Comparison of ENCODE assay signal across 17 cellular contexts in the genomic region with DNA sequence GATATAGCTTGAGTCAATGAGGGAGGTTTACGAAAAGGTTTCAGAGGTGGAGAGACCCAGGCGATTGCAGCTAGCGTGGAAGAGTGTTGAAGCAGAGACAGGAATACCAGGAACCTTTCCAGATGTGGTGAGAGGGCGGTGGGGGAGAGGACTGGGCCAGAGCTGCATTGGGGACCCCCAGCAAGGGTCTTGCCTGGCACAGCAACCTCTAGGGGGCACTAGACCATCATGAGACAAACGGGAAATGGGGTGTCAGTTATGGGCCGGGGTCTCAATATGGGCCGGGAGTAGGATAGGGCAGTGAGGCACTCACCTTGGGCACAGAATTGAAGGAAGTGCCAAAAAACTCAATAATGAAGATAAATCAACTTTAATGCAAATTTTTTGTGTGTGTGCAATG. TPM values are rescaled to one million over a fixed set of nuclear protein-coding genes. Genes with fewer than 3 reads are reported as not detected.
DNase-seq lines count a peak whose midpoint lies in the region; ATAC-seq, FAIRE-seq and TF ChIP-seq lines count a peak whose summit lies in the region.
"Had no signal": no experiment of that assay in that cellular context is flagged by ENCODE, and none has a peak within 500 bp of the region (broad histone marks: within the 10 kb centered on the region; RNA-seq: fewer than 3 reads in every experiment).

No MANE protein-coding gene starts in this region.

- H3K4me1 ChIP-seq in MM.1S (ENCODE audit: low read length) = no peaks in the 10 kb centered on the region
- peaks cover 0 to 5% (median 2%) of the 10 kb centered on the region in 4 experiments; a peak in 6 of 7 replicates for H3K4me1 ChIP-seq in H1 (replicated peaks in 1 of 4; ENCODE audit: control insufficient read depth in 3 of 4, insufficient read depth in 4 of 4, low read length in 3 of 4)
- H3K4me1 ChIP-seq in colonic mucosa = no peaks in the 10 kb centered on the region

- no peaks in the 10 kb centered on the region for H3F3A ChIP-seq in MM.1S (ENCODE audit: insufficient read depth, low read length)

- no peak overlapping the region for H2BK5ac ChIP-seq in H1 (ENCODE audit: low read depth, low read length)

- H3K27me3 Mint-ChIP-seq in osteocyte (ENCODE audit: unreplicated experiment) = peaks cover 6% of the 10 kb centered on the region

- TF ChIP-seq EP300 in H1 (IDR thresholded peaks at IDR 0.05; ENCODE audit: borderline replicate concordance in 1 of 2, low read depth in 2 of 2, low read length in 2 of 2) = no peak

- no peak overlapping the region for H2BK120ac ChIP-seq in H1 (replicated peaks; ENCODE audit: low read depth, low read length)

- no peak overlapping the region for H3K4me3 Mint-ChIP-seq in osteocyte (ENCODE audit: unreplicated experiment)
- H3K4me3 Mint-ChIP-seq: activated T-cell treated with anti-CD3 and anti-CD28 coated beads, Interleukin-2, amount 50 U/mL, for 24 hours had no signal

- TF ChIP-seq CTCF in GM12865 (IDR thresholded peaks at IDR 0.05; ENCODE audit: insufficient read depth, low read depth, low read length, missing control alignments) (peak; percentile 22), MM.1S (IDR thresholded peaks at IDR 0.05; ENCODE audit: low read length) (peak; percentile 18), H1 (IDR thresholded peaks at IDR 0.05; ENCODE audit: control extremely low read depth in 1 of 3, insufficient read depth in 1 of 3, low read depth in 1 of 3, low read length in 3 of 3) (peak; percentile 64 to 77 (median 68)), osteocyte (IDR thresholded peaks at IDR 0.05) (peak; percentile 31), colonic mucosa (IDR thresholded peaks at IDR 0.05) (no peak)

- H3K27ac Mint-ChIP-seq in osteocyte (ENCODE audit: unreplicated experiment) = no peak overlapping the region
- H3K27ac Mint-ChIP-seq: activated T-cell treated with anti-CD3 and anti-CD28 coated beads, Interleukin-2, amount 50 U/mL, for 24 hours had no signal

- H4K5ac ChIP-seq in H1 (ENCODE audit: insufficient read length, low read depth, low read length) = no peak overlapping the region

- H3K27ac ChIP-seq in MM.1S (ENCODE audit: low read length) (no peak overlapping the region), H1 (ENCODE audit: low read depth, low read length) (no peak overlapping the region), colonic mucosa (no peak overlapping the region)

- H3K4me2 ChIP-seq in MM.1S (ENCODE audit: low read depth, low read length) (no peak overlapping the region), H1 (ENCODE audit: insufficient read depth in 1 of 2, low read depth in 2 of 2, low read length in 2 of 2) (no peak overlapping the region)

- 82% methylated on average over 7 of the region's 7 CpGs; no CpG with 5 or more reads in 1 of the 2 experiments for WGBS in H1 (ENCODE audit: extremely low coverage in 1 of 2, insufficient coverage in 1 of 2, insufficient read length in 1 of 2, insufficient replicate concordance in 2 of 2, low coverage in 1 of 2, low lambda C conversion rate in 2 of 2, missing lambda C conversion rate in 1 of 2), 2 experiments

- H3K36me3 ChIP-seq in MM.1S (replicated peaks; ENCODE audit: insufficient read depth, low read length) (no peaks in the 10 kb centered on the region), H1 (ENCODE audit: control insufficient read depth in 2 of 4, insufficient read depth in 4 of 4, low read length in 3 of 4) (no peaks in the 10 kb centered on the region), colonic mucosa (no peaks in the 10 kb centered on the region)

- H3K56ac ChIP-seq in H1 (replicated peaks; ENCODE audit: insufficient read length, low read depth, low read length) = no peak overlapping the region

- peaks cover 5% of the 10 kb centered on the region for H3K4me1 Mint-ChIP-seq in osteocyte (ENCODE audit: unreplicated experiment)

- no peak overlapping the region for H2BK12ac ChIP-seq in H1 (ENCODE audit: low read depth, low read length)

- no peak for ATAC-seq in HG02610 (IDR thresholded peaks at IDR 0.05; ENCODE audit: unreplicated experiment)

- H2BK20ac ChIP-seq in H1 (ENCODE audit: low read length) = no peak overlapping the region

- H2BK15ac ChIP-seq in H1 (ENCODE audit: low read length) = no peak overlapping the region

- no peak overlapping the region for H3K4ac ChIP-seq in H1 (replicated peaks; ENCODE audit: insufficient read length, low read depth, low read length)

- H2AFZ ChIP-seq in MM.1S (ENCODE audit: low read length) (no peak overlapping the region), H1 (ENCODE audit: low read length) (no peak overlapping the region)

- H3K9me2 ChIP-seq in MM.1S (replicated peaks; ENCODE audit: insufficient read depth, low read length) = no peaks in the 10 kb centered on the region

- H3K79me2 ChIP-seq in MM.1S (ENCODE audit: low read length) = no peaks in the 10 kb centered on the region
- H3K79me2 ChIP-seq in H1 (ENCODE audit: control insufficient read depth in 1 of 2, insufficient read depth in 2 of 2, low read length in 2 of 2) = no peaks in the 10 kb centered on the region

- no peak overlapping the region for H3K4me3 ChIP-seq in GM12865 (ENCODE audit: low read depth, low read length)
- H3K4me3 ChIP-seq in MM.1S (ENCODE audit: low read length) = no peak overlapping the region
- H3K4me3 ChIP-seq in H1 (ENCODE audit: extremely low read depth in 1 of 4, insufficient read depth in 2 of 4, low read depth in 3 of 4, low read length in 4 of 4) = no peak overlapping the region
- no peak overlapping the region for H3K4me3 ChIP-seq in colonic mucosa

- no peaks in the 10 kb centered on the region for H3K9me3 Mint-ChIP-seq in osteocyte (ENCODE audit: unreplicated experiment)
- H3K9me3 Mint-ChIP-seq: activated T-cell treated with anti-CD3 and anti-CD28 coated beads, Interleukin-2, amount 50 U/mL, for 24 hours had no signal

- H3K18ac ChIP-seq in H1 (ENCODE audit: extremely low read depth, low read length) = no peak overlapping the region

- H3K9me3 ChIP-seq in MM.1S (replicated peaks; ENCODE audit: insufficient read depth, low read length) (no peaks in the 10 kb centered on the region), H1 (ENCODE audit: insufficient read depth in 2 of 2, low read depth in 1 of 2, low read length in 1 of 2) (no peaks in the 10 kb centered on the region), colonic mucosa (no peaks in the 10 kb centered on the region)

- DNase-seq in GM12865 (ENCODE audit: low read depth) (no peak), MM.1S (no peak), H1 (ENCODE audit: low read depth in 1 of 2, low spot score in 2 of 2) (peak in 1 of 2 experiments; percentile 74), osteocyte (ENCODE audit: extremely low spot score, unreplicated experiment) (no peak), colonic mucosa (no peak), GDM1 (lab: John Stamatoyannopoulos, UW) (no peak), H4 (ENCODE audit: low spot score) (no peak)
- DNase-seq: activated CD4-positive, CD25-positive, alpha-beta regulatory T cell; activated T-cell treated with anti-CD3 and anti-CD28 coated beads, Interleukin-2, amount 50 U/mL, for 24 hours; amygdala; DMS53; hippocampal formation; NCI-H524 treated with DMSO at 0.1 percent for 48 hours; SHP77 treated with DMSO at 0.1 percent for 48 hours had no signal

- no peak overlapping the region for H4K91ac ChIP-seq in H1 (replicated peaks; ENCODE audit: insufficient read length, low read length)

- no peak for TF ChIP-seq POLR2A in H1 (IDR thresholded peaks at IDR 0.05; ENCODE audit: control extremely low read depth in 1 of 2, low read depth in 2 of 2, low read length in 2 of 2)

- H4K20me1 ChIP-seq in MM.1S (ENCODE audit: insufficient read depth, low read length) = no peaks in the 10 kb centered on the region
- H4K20me1 ChIP-seq in H1 (replicated peaks in 1 of 2; ENCODE audit: control insufficient read depth in 1 of 2, insufficient read depth in 2 of 2, low read length in 2 of 2) = peaks cover 0 to 2% of the 10 kb centered on the region in 2 experiments

- H3K23ac ChIP-seq in H1 (ENCODE audit: insufficient read length) = no peak overlapping the region

- no peak overlapping the region for H4K8ac ChIP-seq in H1 (ENCODE audit: extremely low read depth, insufficient read depth, low read length)

- intact Hi-C loops in colonic mucosa (cut with DNase I) = no loop called here

- no peak for FAIRE-seq in H1 (lab: Jason Lieb, UNC)
- FAIRE-seq: endometrium had no signal

- no peaks in the 10 kb centered on the region for H3K36me3 Mint-ChIP-seq in osteocyte (ENCODE audit: unreplicated experiment)

- TF ChIP-seq RAD21 in H1 (IDR thresholded peaks at IDR 0.05 in 1 of 2, conservative IDR thresholded peaks at IDR 0.05 in 1 of 2; ENCODE audit: low read depth in 2 of 2, low read length in 2 of 2) = peak; percentile 60 to 66

- POLR2A ChIA-PET in H1 (lab: Charles Lee; ENCODE audit: partially characterized antibody) = interaction anchor here (1.0 kb wide), 1 partner anchor 11 kb away, joined by 3 read pairs; no protein-coding TSS in a partner anchor

- CTCF ChIA-PET in H1 (lab: Charles Lee; ENCODE audit: partially characterized antibody) = interaction anchor here (0.6 to 2.8 kb wide), 28 partner anchors 9 to 388 kb away, joined by 3 to 15 read pairs (median 3); no protein-coding TSS in a partner anchor

- H3K14ac ChIP-seq in H1 (ENCODE audit: insufficient read length) = no peak overlapping the region

- H2AK5ac ChIP-seq in H1 (ENCODE audit: low read depth, low read length) = no peak overlapping the region

- peaks cover 3% of the 10 kb centered on the region; the same call in 1 of the 2 replicates for H3K23me2 ChIP-seq in H1 (ENCODE audit: low read depth, low read length)

- H3K9ac ChIP-seq in MM.1S (ENCODE audit: low read length) (no peak overlapping the region), H1 (replicated peaks in 1 of 4; ENCODE audit: extremely low read depth in 1 of 4, low read depth in 3 of 4, low read length in 3 of 4) (no peak overlapping the region), colonic mucosa (ENCODE audit: low read depth in 2 of 2, low read length in 2 of 2) (no peak overlapping the region)

- H3K27me3 ChIP-seq in MM.1S (replicated peaks; ENCODE audit: insufficient read depth, low read length) (peaks cover 33% of the 10 kb centered on the region), H1 (replicated peaks in 1 of 4; ENCODE audit: control insufficient read depth in 3 of 4, extremely low read depth in 1 of 4, insufficient read depth in 3 of 4, low read length in 3 of 4) (peaks cover 0 to 23% (median 10%) of the 10 kb centered on the region in 4 experiments; a peak in 5 of 7 replicates), colonic mucosa (no peaks in the 10 kb centered on the region)

- peaks cover 3% of the 10 kb centered on the region; the same call in 1 of the 2 replicates for H3K79me1 ChIP-seq in H1 (ENCODE audit: low read depth, low read length)

RNA-seq across cellular contexts. Expression of a gene that starts 2.1 kb away (rescaled TPM):
- 33.7 and 33.9 TPM in 2 replicates for total RNA-seq in H1 (2021; fragmentation: NEBNext Ultra II Directional; extraction: Animal tissue kit (Norgen Biotek cat#: 25700))
- polyA plus RNA-seq in H1 (2011; rRNA removed) = 30.3 and 40.2 TPM in 2 replicates
- polyA plus RNA-seq in H1 (2011; cell fraction: cytosol; rRNA removed) = 25.6 TPM
- polyA plus RNA-seq in H1 (2011; cell fraction: nucleus; rRNA removed) = 125 TPM
- polyA plus RNA-seq in H1 (2012, experiment 1 of 2) = 20.2 to 35.8 TPM (median 29.2 TPM) in 4 replicates
- 19.0 TPM for polyA plus RNA-seq in H1 (2012, experiment 2 of 2)
- polyA plus RNA-seq in H1 (2013, experiment 1 of 2) = 33.7 TPM
- polyA plus RNA-seq in H1 (2013, experiment 2 of 2) = 38.3 TPM
- polyA minus RNA-seq in H1 (2011; rRNA and poly(A)+ RNA removed) = 9.8 and 12.1 TPM in 2 replicates
- 23.4 TPM for polyA minus RNA-seq in H1 (2011; cell fraction: cytosol; rRNA and poly(A)+ RNA removed)
- polyA minus RNA-seq in H1 (2011; cell fraction: nucleus; rRNA and poly(A)+ RNA removed) = 23.0 TPM
- total RNA-seq in osteocyte (49.8 and 52.3 TPM in 2 replicates), colonic mucosa (10 to 100 TPM; 14.6 to 16.5 TPM)
- total RNA-seq in H4 (2014; rRNA removed; shearing (Covaris generic)) = 11.7 and 17.0 TPM in 2 replicates

RNA-seq across cellular contexts. Expression of a gene that starts 33.6 kb away (rescaled TPM):
- 3.2 and 3.7 TPM in 2 replicates for total RNA-seq in H1 (2021; fragmentation: NEBNext Ultra II Directional; extraction: Animal tissue kit (Norgen Biotek cat#: 25700))
- polyA plus RNA-seq in H1 (2011; rRNA removed) = 7.1 and 11.5 TPM in 2 replicates
- polyA plus RNA-seq in H1 (2011; cell fraction: cytosol; rRNA removed) = 5.3 TPM
- polyA plus RNA-seq in H1 (2011; cell fraction: nucleus; rRNA removed) = 17.8 TPM
- polyA plus RNA-seq in H1 (2012, experiment 1 of 2) = 3.7 to 6.3 TPM (median 4.5 TPM) in 4 replicates
- 3.0 TPM for polyA plus RNA-seq in H1 (2012, experiment 2 of 2)
- 4.2 TPM for polyA plus RNA-seq in H1 (2013, experiment 1 of 2)
- 4.0 TPM for polyA plus RNA-seq in H1 (2013, experiment 2 of 2)
- 2.2 and 2.9 TPM in 2 replicates for polyA minus RNA-seq in H1 (2011; rRNA and poly(A)+ RNA removed)
- polyA minus RNA-seq in H1 (2011; cell fraction: cytosol; rRNA and poly(A)+ RNA removed) = 3.4 TPM
- polyA minus RNA-seq in H1 (2011; cell fraction: nucleus; rRNA and poly(A)+ RNA removed) = 3.1 TPM
- not detected in 2 replicates for total RNA-seq in osteocyte
- total RNA-seq in colonic mucosa = not detected
- not detected in 2 replicates for total RNA-seq in H4 (2014; rRNA removed; shearing (Covaris generic))
- total RNA-seq: renal cortical epithelial cell had no signal
